In genomic region chr7:116212859-116213258, GRCh38 we compare ENCODE assay signal across 1 cellular context.
TF ChIP-seq lines count a peak whose summit lies in the region.

No MANE protein-coding gene starts in this region.

TF ChIP-seq in GM23338, 12 proteins besides CTCF, POLR2A, EP300 and RAD21 (continued from another document):
- TF ChIP-seq, protein P1, sequence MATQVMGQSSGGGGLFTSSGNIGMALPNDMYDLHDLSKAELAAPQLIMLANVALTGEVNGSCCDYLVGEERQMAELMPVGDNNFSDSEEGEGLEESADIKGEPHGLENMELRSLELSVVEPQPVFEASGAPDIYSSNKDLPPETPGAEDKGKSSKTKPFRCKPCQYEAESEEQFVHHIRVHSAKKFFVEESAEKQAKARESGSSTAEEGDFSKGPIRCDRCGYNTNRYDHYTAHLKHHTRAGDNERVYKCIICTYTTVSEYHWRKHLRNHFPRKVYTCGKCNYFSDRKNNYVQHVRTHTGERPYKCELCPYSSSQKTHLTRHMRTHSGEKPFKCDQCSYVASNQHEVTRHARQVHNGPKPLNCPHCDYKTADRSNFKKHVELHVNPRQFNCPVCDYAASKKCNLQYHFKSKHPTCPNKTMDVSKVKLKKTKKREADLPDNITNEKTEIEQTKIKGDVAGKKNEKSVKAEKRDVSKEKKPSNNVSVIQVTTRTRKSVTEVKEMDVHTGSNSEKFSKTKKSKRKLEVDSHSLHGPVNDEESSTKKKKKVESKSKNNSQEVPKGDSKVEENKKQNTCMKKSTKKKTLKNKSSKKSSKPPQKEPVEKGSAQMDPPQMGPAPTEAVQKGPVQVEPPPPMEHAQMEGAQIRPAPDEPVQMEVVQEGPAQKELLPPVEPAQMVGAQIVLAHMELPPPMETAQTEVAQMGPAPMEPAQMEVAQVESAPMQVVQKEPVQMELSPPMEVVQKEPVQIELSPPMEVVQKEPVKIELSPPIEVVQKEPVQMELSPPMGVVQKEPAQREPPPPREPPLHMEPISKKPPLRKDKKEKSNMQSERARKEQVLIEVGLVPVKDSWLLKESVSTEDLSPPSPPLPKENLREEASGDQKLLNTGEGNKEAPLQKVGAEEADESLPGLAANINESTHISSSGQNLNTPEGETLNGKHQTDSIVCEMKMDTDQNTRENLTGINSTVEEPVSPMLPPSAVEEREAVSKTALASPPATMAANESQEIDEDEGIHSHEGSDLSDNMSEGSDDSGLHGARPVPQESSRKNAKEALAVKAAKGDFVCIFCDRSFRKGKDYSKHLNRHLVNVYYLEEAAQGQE (IDR thresholded peaks at IDR 0.05; ENCODE audit: unreplicated experiment) = no peak
- no peak for TF ChIP-seq ZNF331 (CRISPR knock-in tag; IDR thresholded peaks at IDR 0.05; ENCODE audit: low read depth)
